In genomic region chr20:63230800-63231268, GRCh38 we compare ENCODE assay signal across 9 cellular contexts. TPM values are rescaled to one million over a fixed set of nuclear protein-coding genes. Genes with fewer than 3 reads are reported as not detected.
A peak's percentile ranks its signal among the peaks of the same experiment; 100 is the strongest.
DNase-seq lines count a peak whose midpoint lies in the region; ATAC-seq and TF ChIP-seq lines count a peak whose summit lies in the region.
"Had no signal": no experiment of that assay in that cellular context is flagged by ENCODE, and none has a peak within 500 bp of the region (broad histone marks: within the 10 kb centered on the region; RNA-seq: fewer than 3 reads in every experiment).

No MANE protein-coding gene starts in this region.

- H3K27me3 ChIP-seq in right atrium auricular region, result no peaks in the 10 kb centered on the region
- H3K27me3 ChIP-seq in gastrocnemius medialis, result peaks cover 24 to 37% (median 27%) of the 10 kb centered on the region in 3 donors

- H3K9me3 ChIP-seq in right atrium auricular region (no peaks in the 10 kb centered on the region), gastrocnemius medialis (no peaks in the 10 kb centered on the region)

- in situ Hi-C loops in gastrocnemius medialis (cut with MboI; ENCODE audit: low sequenced_read_pairs in 4 of 4), result no loop called here

- ATAC-seq in gastrocnemius medialis, result no peak
- no peak for ATAC-seq in HG02885 (IDR thresholded peaks at IDR 0.05; ENCODE audit: poor library complexity, unreplicated experiment)

- H3K36me3 ChIP-seq in right atrium auricular region, result no peaks in the 10 kb centered on the region
- H3K36me3 ChIP-seq in gastrocnemius medialis, result no peaks in the 10 kb centered on the region

- intact Hi-C loops in gastrocnemius medialis (cut with DNase I; ENCODE audit: low total_unique reads), result no loop called here

- H3K27ac ChIP-seq in right atrium auricular region (no peak overlapping the region), gastrocnemius medialis (no peak overlapping the region)
- H3K27ac ChIP-seq: skin epidermis had no signal

- H3K4me1 ChIP-seq in right atrium auricular region (peaks cover 0 to 7% of the 10 kb centered on the region in 2 donors), gastrocnemius medialis (no peaks in the 10 kb centered on the region)

- TF ChIP-seq CTCF in right atrium auricular region (IDR thresholded peaks at IDR 0.05) (peak; percentile 35 to 60), gastrocnemius medialis (IDR thresholded peaks at IDR 0.05 in 4 of 5, conservative IDR thresholded peaks at IDR 0.05 in 1 of 5) (peak in 3 of 5 experiments; percentile 19 to 37 (median 22))

- no peak for TF ChIP-seq POLR2A in gastrocnemius medialis (IDR thresholded peaks at IDR 0.05)

- H3K4me3 ChIP-seq in right atrium auricular region, result no peak overlapping the region
- H3K4me3 ChIP-seq in gastrocnemius medialis, result no peak overlapping the region
- H3K4me3 ChIP-seq: skin epidermis had no signal

- DNase-seq in NCI-H82 (lab: John Stamatoyannopoulos, UW) (peak; percentile 59), NCI-H82 treated with DMSO at 0.1 percent for 48 hours (lab: John Stamatoyannopoulos, UW; ENCODE audit: unreplicated experiment) (no peak), amniotic epithelial cell (ENCODE audit: low read depth) (peak; percentile 64), right atrium auricular region (ENCODE audit: low spot score) (peak; percentile 63), gastrocnemius medialis (peak in 1 of 2 donors; percentile 24), activated T-cell treated with anti-CD3 and anti-CD28 coated beads for 4 hours (no peak), GM19238 (ENCODE audit: insufficient read length, low spot score) (no peak)

RNA-seq across cellular contexts. Expression of gene BIRC7, which starts 4.9 kb away (rescaled TPM):
- total RNA-seq in right atrium auricular region (not detected), gastrocnemius medialis (not detected)

RNA-seq across cellular contexts. Expression of gene YTHDF1, which starts 14.9 kb away (rescaled TPM):
- 10 to 100 TPM; 15.7 to 26.1 TPM for total RNA-seq in right atrium auricular region
- 10 to 100 TPM; 37.1 to 45.7 (median 40.4) TPM for total RNA-seq in gastrocnemius medialis

RNA-seq across cellular contexts. Expression of gene NKAIN4, which starts 23.4 kb away (rescaled TPM):
- total RNA-seq in right atrium auricular region, result not detected
- not detected for total RNA-seq in gastrocnemius medialis

RNA-seq across cellular contexts. Expression of gene ARFGAP1, which starts 41.8 kb away (rescaled TPM):
- 10 to 100 TPM; 19.1 to 20.7 TPM for total RNA-seq in right atrium auricular region
- total RNA-seq in gastrocnemius medialis, result 10 to 100 TPM; 15.2 to 24.4 (median 18.0) TPM

Comparison
In these comparisons a context has a peak if more than half of its experiments do, and no peak if none do; other contexts are left out.
1. DNase-seq: peak in NCI-H82 (single experiment), amniotic epithelial cell (single experiment) and right atrium auricular region (single experiment); none in NCI-H82 treated with DMSO at 0.1 percent for 48 hours (single experiment), activated T-cell treated with anti-CD3 and anti-CD28 coated beads for 4 hours (single experiment) and GM19238 (single experiment).